8 cellular contexts compared by ENCODE assay signal in the genomic region with DNA sequence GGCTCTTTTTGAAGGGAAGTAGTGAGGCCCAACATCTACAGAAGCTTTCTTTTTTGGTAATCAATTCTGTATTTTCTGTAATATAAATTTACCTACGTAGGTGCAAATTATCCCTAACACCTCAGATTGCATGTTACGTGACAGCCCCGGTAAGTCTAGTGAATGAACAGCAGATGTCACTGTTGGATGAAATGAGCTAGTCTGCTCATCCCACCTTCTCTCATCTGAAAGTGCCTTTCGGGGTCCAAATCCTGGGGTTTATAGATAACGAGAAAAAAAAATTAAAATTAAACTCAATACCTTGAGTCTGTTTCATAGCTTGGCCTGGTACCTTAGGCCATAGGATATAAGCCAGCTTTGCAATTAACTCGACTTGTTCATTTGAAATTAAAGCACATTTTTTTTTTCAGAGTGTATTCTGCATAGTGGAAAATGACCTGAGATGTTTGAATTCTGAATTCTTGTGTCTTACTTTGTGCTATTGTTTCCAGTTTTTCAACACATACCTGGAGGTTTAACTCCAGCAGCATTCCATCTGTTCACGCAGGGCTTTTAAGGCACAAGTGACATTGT.
DNase-seq lines count a peak whose midpoint lies in the region; ATAC-seq, FAIRE-seq and TF ChIP-seq lines count a peak whose summit lies in the region.

No MANE protein-coding gene starts in this region.

- H3F3A ChIP-seq in PC-9 (ENCODE audit: insufficient read depth, low read depth) = no peaks in the 10 kb centered on the region

- no peaks in the 10 kb centered on the region for H4K20me1 ChIP-seq in PC-9 (ENCODE audit: insufficient read depth)

- H3K4me1 ChIP-seq in PC-9 (replicated peaks; ENCODE audit: insufficient read depth) = no peaks in the 10 kb centered on the region

- no peak overlapping the region for H2AFZ ChIP-seq in PC-9

- H3K9me2 ChIP-seq in PC-9 (ENCODE audit: insufficient read depth) = no peaks in the 10 kb centered on the region

- no peaks in the 10 kb centered on the region for H3K79me2 ChIP-seq in PC-9 (ENCODE audit: low read depth)

- POLR2A ChIA-PET in PC-9 (lab: Charles Lee; ENCODE audit: unreplicated experiment) = no interaction called here

- H3K4me2 ChIP-seq in PC-9 = no peak overlapping the region

- CTCF ChIA-PET in PC-9 (lab: Charles Lee) = interaction anchor here (0.7 kb wide), 1 partner anchor 39 kb away, joined by 3 read pairs; no protein-coding TSS in a partner anchor

- H3K4me3 ChIP-seq in HL-60 (replicated peaks; ENCODE audit: insufficient read depth, low read length) = no peak overlapping the region
- no peak overlapping the region for H3K4me3 ChIP-seq in PC-9
- no peak overlapping the region for H3K4me3 ChIP-seq in MG63

- no peaks in the 10 kb centered on the region for H3K36me3 ChIP-seq in PC-9 (ENCODE audit: low read depth)
- no peaks in the 10 kb centered on the region for H3K36me3 ChIP-seq in MG63

- FAIRE-seq in D721Med (lab: Jason Lieb, UNC) = peak; percentile 85

- DNase-seq in D721Med (ENCODE audit: insufficient read length, low spot score) = peak; percentile 47
- no peak for DNase-seq in HL-60 (ENCODE audit: low read depth in 1 of 2, low spot score in 1 of 2)
- no peak for DNase-seq in PC-9
- DNase-seq in iPS-NIHi7 (ENCODE audit: extremely low spot score) = peak; percentile 47
- DNase-seq in MG63 = no peak
- no peak for DNase-seq in ureter (ENCODE audit: low spot score)
- no peak for DNase-seq in stimulated activated CD4-positive, alpha-beta T cell treated with anti-CD3 and anti-CD28 coated beads, Interleukin-12 subunit alpha, Interleukin-12 subunit beta, amount 100 ng/mL, for 4 hours

- TF ChIP-seq CTCF in D721Med (IDR thresholded peaks at IDR 0.05; ENCODE audit: insufficient read depth, missing control alignments) = peak; percentile 87
- peak; percentile 35 for TF ChIP-seq CTCF in HL-60 (IDR thresholded peaks at IDR 0.05; ENCODE audit: insufficient read depth, low read length)
- peak; percentile 65 for TF ChIP-seq CTCF in PC-9 (conservative IDR thresholded peaks at IDR 0.05)

- intact Hi-C loops in PC-9 (cut with micrococcal nuclease; ENCODE audit: unreplicated experiment) = no loop called here

- no TSS peak for BruUV-seq in PC-9 (replicated peaks; lab: Mats Ljungman, UMichigan)

- no peak overlapping the region for H3K27ac ChIP-seq in HL-60 (replicated peaks)
- no peak overlapping the region for H3K27ac ChIP-seq in PC-9

- H3K27me3 ChIP-seq in HL-60 (ENCODE audit: insufficient read depth, poor library complexity, severe bottlenecking) = no peaks in the 10 kb centered on the region
- H3K27me3 ChIP-seq in PC-9 (ENCODE audit: insufficient read depth, low read depth) = no peaks in the 10 kb centered on the region
- H3K27me3 ChIP-seq in MG63 = no peaks in the 10 kb centered on the region

- ATAC-seq in HG03196 (IDR thresholded peaks at IDR 0.05; ENCODE audit: unreplicated experiment) = no peak

- no peaks in the 10 kb centered on the region for H3K9me3 ChIP-seq in PC-9 (ENCODE audit: insufficient read depth, low read depth)
- no peaks in the 10 kb centered on the region for H3K9me3 ChIP-seq in MG63

Comparison
In these comparisons a context has a peak if more than half of its experiments do, and no peak if none do; other contexts are left out.
1. DNase-seq: peak in D721Med (single experiment) and iPS-NIHi7 (single experiment); none in HL-60 (0 of 2), PC-9 (0 of 2), MG63 (single experiment), ureter (single experiment) and stimulated activated CD4-positive, alpha-beta T cell treated with anti-CD3 and anti-CD28 coated beads, Interleukin-12 subunit alpha, Interleukin-12 subunit beta, amount 100 ng/mL, for 4 hours (single experiment).
2. CTCF ChIP-seq: peak in every context shown above with its lines; median percentile 87 in D721Med; 65 in PC-9; 35 in HL-60.